Comparison of ENCODE assay signal across 17 cellular contexts in genomic region chr14:79585845-79586244, GRCh38.
DNase-seq lines count a peak whose midpoint lies in the region; ATAC-seq and TF ChIP-seq lines count a peak whose summit lies in the region.
"Had no signal": no experiment of that assay in that cellular context is flagged by ENCODE, and none has a peak within 500 bp of the region (broad histone marks: within the 10 kb centered on the region; RNA-seq: fewer than 3 reads in every experiment).

No MANE protein-coding gene starts in this region.

- H3K9me3 ChIP-seq in mesenchymal stem cell (ENCODE audit: control insufficient read depth, low read length) (no peaks in the 10 kb centered on the region), colonic mucosa (no peaks in the 10 kb centered on the region)
- H3K9me3 ChIP-seq: thoracic aorta had no signal

- no peaks in the 10 kb centered on the region for H3K27me3 Mint-ChIP-seq in progenitor cell of endocrine pancreas
- H3K27me3 Mint-ChIP-seq: activated naive CD4-positive, alpha-beta T cell treated with anti-CD3 and anti-CD28 coated beads, Interleukin-2, amount 50 U/mL, for 24 hours had no signal

- DNase-seq in AG10803 (ENCODE audit: low read depth) (peak; percentile 44), NCI-H226 (peak; percentile 88), brain microvascular endothelial cell (peak; percentile 76), mesenchymal stem cell (no peak), colonic mucosa (no peak), progenitor cell of endocrine pancreas (ENCODE audit: low spot score, unreplicated experiment) (no peak), globus pallidus (ENCODE audit: low spot score) (no peak)
- DNase-seq: activated CD8-positive, alpha-beta memory T cell treated with anti-CD3 and anti-CD28 coated beads, Interleukin-2, amount 50 U/mL, for 4 hours; central memory CD4-positive, alpha-beta T cell; left cardiac atrium; NCI-H187 treated with DMSO at 0.1 percent for 48 hours; stimulated activated CD8-positive, alpha-beta memory T cell treated with anti-CD3 and anti-CD28 coated beads, Interleukin-4, amount 100 ng/mL, for 48 hours; T-helper 2 cell had no signal

- no peak overlapping the region for H3K23ac ChIP-seq in mesenchymal stem cell (ENCODE audit: low read length in 2 of 2)

- H3K36me3 Mint-ChIP-seq in progenitor cell of endocrine pancreas (ENCODE audit: insufficient read depth): peaks cover 9% of the 10 kb centered on the region
- H3K36me3 Mint-ChIP-seq: activated naive CD4-positive, alpha-beta T cell treated with anti-CD3 and anti-CD28 coated beads, Interleukin-2, amount 50 U/mL, for 24 hours had no signal

- H3K36me3 ChIP-seq in brain microvascular endothelial cell (replicated peaks) (no peaks in the 10 kb centered on the region), mesenchymal stem cell (ENCODE audit: control insufficient read depth in 1 of 2, insufficient read depth in 2 of 2, low read depth in 1 of 2, low read length in 2 of 2) (no peaks in the 10 kb centered on the region), colonic mucosa (no peaks in the 10 kb centered on the region)
- H3K36me3 ChIP-seq: thoracic aorta had no signal

- H3K4me1 Mint-ChIP-seq in progenitor cell of endocrine pancreas (ENCODE audit: low read depth): peaks cover 5% of the 10 kb centered on the region
- H3K4me1 Mint-ChIP-seq: activated naive CD4-positive, alpha-beta T cell treated with anti-CD3 and anti-CD28 coated beads, Interleukin-2, amount 50 U/mL, for 24 hours had no signal

- H2BK15ac ChIP-seq in mesenchymal stem cell (ENCODE audit: low read depth, poor library complexity, severe bottlenecking): no peak overlapping the region

- no peak overlapping the region for H4K8ac ChIP-seq in mesenchymal stem cell (ENCODE audit: low read length)

- WGBS in mesenchymal stem cell: 77% methylated on average over 4 of the region's 4 CpGs

- no peak overlapping the region for H3K14ac ChIP-seq in mesenchymal stem cell (ENCODE audit: low read length in 2 of 2)

- no peak for ATAC-seq in GM21737 (IDR thresholded peaks at IDR 0.05; ENCODE audit: unreplicated experiment)
- ATAC-seq: activated CD4-positive, CD25-positive, alpha-beta regulatory T cell treated with anti-CD3 and anti-CD28 coated beads, Interleukin-2, amount 50 U/mL, for 24 hours had no signal

- peak overlapping the region; percentile 54 for H2BK5ac ChIP-seq in mesenchymal stem cell (ENCODE audit: low read depth, low read length, poor library complexity, severe bottlenecking)

- H3K4me1 ChIP-seq in mesenchymal stem cell (ENCODE audit: control insufficient read depth, insufficient read depth, low read depth, low read length): peaks cover 8% of the 10 kb centered on the region
- no peaks in the 10 kb centered on the region for H3K4me1 ChIP-seq in colonic mucosa

- H3K4me3 ChIP-seq in AG10803 (ENCODE audit: low read length) (no peak overlapping the region), brain microvascular endothelial cell (ENCODE audit: low read depth, low read length) (no peak overlapping the region), mesenchymal stem cell (ENCODE audit: insufficient read depth in 1 of 2, low read depth in 1 of 2, low read length in 2 of 2) (no peak overlapping the region), colonic mucosa (no peak overlapping the region)
- H3K4me3 ChIP-seq: thoracic aorta had no signal

- H3K9ac ChIP-seq in mesenchymal stem cell (ENCODE audit: low read length): no peak overlapping the region
- H3K9ac ChIP-seq in colonic mucosa (ENCODE audit: low read depth in 2 of 2, low read length in 2 of 2): no peak overlapping the region

- H3K79me1 ChIP-seq in mesenchymal stem cell (replicated peaks; ENCODE audit: low read length, poor library complexity, severe bottlenecking): no peaks in the 10 kb centered on the region

- in situ Hi-C loops in brain microvascular endothelial cell (cut with HindIII; ENCODE audit: low pct_ligation_motif_present, low sequenced_read_pairs): no loop called here

- H2AFZ ChIP-seq in mesenchymal stem cell (ENCODE audit: low read depth, low read length): no peak overlapping the region

- intact Hi-C loops in colonic mucosa (cut with DNase I): no loop called here

- H3K27ac ChIP-seq in brain microvascular endothelial cell (peak overlapping the region; percentile 93), mesenchymal stem cell (ENCODE audit: low read length, poor library complexity, severe bottlenecking) (peak overlapping the region; percentile 97), colonic mucosa (no peak overlapping the region)
- H3K27ac ChIP-seq: thoracic aorta had no signal

- H3K18ac ChIP-seq in mesenchymal stem cell (ENCODE audit: low read depth in 1 of 2, low read length in 2 of 2): no peak overlapping the region

- H3K27ac Mint-ChIP-seq in progenitor cell of endocrine pancreas: no peak overlapping the region
- H3K27ac Mint-ChIP-seq: activated naive CD4-positive, alpha-beta T cell treated with anti-CD3 and anti-CD28 coated beads, Interleukin-2, amount 50 U/mL, for 24 hours had no signal

- H2BK12ac ChIP-seq in mesenchymal stem cell (ENCODE audit: low read length in 2 of 2): no peak overlapping the region

- H3K27me3 ChIP-seq in brain microvascular endothelial cell (replicated peaks) (no peaks in the 10 kb centered on the region), mesenchymal stem cell (ENCODE audit: control insufficient read depth in 1 of 2, insufficient read depth in 1 of 2, low read length in 2 of 2) (no peaks in the 10 kb centered on the region), colonic mucosa (no peaks in the 10 kb centered on the region)

- peaks cover 12% of the 10 kb centered on the region for H3K9me3 Mint-ChIP-seq in progenitor cell of endocrine pancreas (ENCODE audit: low read depth)

- TF ChIP-seq CTCF in AG10803 (conservative IDR thresholded peaks at IDR 0.05; ENCODE audit: low read length) (no peak), brain microvascular endothelial cell (IDR thresholded peaks at IDR 0.05; ENCODE audit: low read depth, low read length, missing control alignments) (no peak), colonic mucosa (IDR thresholded peaks at IDR 0.05) (no peak), progenitor cell of endocrine pancreas (IDR thresholded peaks at IDR 0.05; ENCODE audit: unreplicated experiment) (no peak)

- no peak overlapping the region for H2BK120ac ChIP-seq in mesenchymal stem cell (ENCODE audit: low read depth, low read length)

- H3K4me3 Mint-ChIP-seq in progenitor cell of endocrine pancreas (ENCODE audit: low read depth): no peak overlapping the region
- H3K4me3 Mint-ChIP-seq: activated naive CD4-positive, alpha-beta T cell treated with anti-CD3 and anti-CD28 coated beads, Interleukin-2, amount 50 U/mL, for 24 hours had no signal

- no peak overlapping the region for H4K91ac ChIP-seq in mesenchymal stem cell (ENCODE audit: low read length)

- H3K4ac ChIP-seq in mesenchymal stem cell (ENCODE audit: low read depth in 1 of 2, low read length in 2 of 2): no peak overlapping the region

- H2AK5ac ChIP-seq in mesenchymal stem cell (ENCODE audit: low read length, severe bottlenecking): no peak overlapping the region

- no peak overlapping the region for H3K4me2 ChIP-seq in mesenchymal stem cell (ENCODE audit: low read length, poor library complexity, severe bottlenecking)

Comparison
In these comparisons a context has a peak if more than half of its experiments do, and no peak if none do; other contexts are left out.
1. DNase-seq: peak in AG10803 (single experiment), NCI-H226 (single experiment) and brain microvascular endothelial cell (single experiment); none in mesenchymal stem cell (single experiment), colonic mucosa (single experiment), progenitor cell of endocrine pancreas (single experiment) and globus pallidus (single experiment).